In the genomic region with DNA sequence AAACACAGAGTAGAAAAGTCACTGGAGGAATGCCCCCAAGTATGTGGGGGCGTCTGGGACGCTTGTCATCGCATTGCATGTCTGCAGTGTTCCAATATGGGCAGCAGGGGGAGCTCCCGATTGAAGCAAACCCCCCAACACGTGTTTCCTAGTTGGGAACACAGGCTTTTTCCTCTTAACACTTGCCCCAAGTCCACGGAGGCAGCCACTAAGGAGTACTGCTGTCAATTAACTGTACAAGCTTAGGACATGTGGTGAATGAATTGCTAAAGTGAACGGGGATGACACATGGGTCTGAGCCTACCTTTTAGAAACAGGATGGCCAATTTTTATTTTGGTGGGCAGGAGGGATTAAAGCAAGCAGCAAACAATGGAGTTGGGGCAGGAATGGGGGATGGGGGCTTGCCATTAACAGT, we compare ENCODE assay signal across 1 cellular context.
A peak's percentile ranks its signal among the peaks of the same experiment; 100 is the strongest.
TF ChIP-seq lines count a peak whose summit lies in the region.

No MANE protein-coding gene starts in this region.

TF ChIP-seq in K562, 482 proteins besides CTCF, POLR2A, EP300 and RAD21 (continued from another document):
- TF ChIP-seq, protein P1, sequence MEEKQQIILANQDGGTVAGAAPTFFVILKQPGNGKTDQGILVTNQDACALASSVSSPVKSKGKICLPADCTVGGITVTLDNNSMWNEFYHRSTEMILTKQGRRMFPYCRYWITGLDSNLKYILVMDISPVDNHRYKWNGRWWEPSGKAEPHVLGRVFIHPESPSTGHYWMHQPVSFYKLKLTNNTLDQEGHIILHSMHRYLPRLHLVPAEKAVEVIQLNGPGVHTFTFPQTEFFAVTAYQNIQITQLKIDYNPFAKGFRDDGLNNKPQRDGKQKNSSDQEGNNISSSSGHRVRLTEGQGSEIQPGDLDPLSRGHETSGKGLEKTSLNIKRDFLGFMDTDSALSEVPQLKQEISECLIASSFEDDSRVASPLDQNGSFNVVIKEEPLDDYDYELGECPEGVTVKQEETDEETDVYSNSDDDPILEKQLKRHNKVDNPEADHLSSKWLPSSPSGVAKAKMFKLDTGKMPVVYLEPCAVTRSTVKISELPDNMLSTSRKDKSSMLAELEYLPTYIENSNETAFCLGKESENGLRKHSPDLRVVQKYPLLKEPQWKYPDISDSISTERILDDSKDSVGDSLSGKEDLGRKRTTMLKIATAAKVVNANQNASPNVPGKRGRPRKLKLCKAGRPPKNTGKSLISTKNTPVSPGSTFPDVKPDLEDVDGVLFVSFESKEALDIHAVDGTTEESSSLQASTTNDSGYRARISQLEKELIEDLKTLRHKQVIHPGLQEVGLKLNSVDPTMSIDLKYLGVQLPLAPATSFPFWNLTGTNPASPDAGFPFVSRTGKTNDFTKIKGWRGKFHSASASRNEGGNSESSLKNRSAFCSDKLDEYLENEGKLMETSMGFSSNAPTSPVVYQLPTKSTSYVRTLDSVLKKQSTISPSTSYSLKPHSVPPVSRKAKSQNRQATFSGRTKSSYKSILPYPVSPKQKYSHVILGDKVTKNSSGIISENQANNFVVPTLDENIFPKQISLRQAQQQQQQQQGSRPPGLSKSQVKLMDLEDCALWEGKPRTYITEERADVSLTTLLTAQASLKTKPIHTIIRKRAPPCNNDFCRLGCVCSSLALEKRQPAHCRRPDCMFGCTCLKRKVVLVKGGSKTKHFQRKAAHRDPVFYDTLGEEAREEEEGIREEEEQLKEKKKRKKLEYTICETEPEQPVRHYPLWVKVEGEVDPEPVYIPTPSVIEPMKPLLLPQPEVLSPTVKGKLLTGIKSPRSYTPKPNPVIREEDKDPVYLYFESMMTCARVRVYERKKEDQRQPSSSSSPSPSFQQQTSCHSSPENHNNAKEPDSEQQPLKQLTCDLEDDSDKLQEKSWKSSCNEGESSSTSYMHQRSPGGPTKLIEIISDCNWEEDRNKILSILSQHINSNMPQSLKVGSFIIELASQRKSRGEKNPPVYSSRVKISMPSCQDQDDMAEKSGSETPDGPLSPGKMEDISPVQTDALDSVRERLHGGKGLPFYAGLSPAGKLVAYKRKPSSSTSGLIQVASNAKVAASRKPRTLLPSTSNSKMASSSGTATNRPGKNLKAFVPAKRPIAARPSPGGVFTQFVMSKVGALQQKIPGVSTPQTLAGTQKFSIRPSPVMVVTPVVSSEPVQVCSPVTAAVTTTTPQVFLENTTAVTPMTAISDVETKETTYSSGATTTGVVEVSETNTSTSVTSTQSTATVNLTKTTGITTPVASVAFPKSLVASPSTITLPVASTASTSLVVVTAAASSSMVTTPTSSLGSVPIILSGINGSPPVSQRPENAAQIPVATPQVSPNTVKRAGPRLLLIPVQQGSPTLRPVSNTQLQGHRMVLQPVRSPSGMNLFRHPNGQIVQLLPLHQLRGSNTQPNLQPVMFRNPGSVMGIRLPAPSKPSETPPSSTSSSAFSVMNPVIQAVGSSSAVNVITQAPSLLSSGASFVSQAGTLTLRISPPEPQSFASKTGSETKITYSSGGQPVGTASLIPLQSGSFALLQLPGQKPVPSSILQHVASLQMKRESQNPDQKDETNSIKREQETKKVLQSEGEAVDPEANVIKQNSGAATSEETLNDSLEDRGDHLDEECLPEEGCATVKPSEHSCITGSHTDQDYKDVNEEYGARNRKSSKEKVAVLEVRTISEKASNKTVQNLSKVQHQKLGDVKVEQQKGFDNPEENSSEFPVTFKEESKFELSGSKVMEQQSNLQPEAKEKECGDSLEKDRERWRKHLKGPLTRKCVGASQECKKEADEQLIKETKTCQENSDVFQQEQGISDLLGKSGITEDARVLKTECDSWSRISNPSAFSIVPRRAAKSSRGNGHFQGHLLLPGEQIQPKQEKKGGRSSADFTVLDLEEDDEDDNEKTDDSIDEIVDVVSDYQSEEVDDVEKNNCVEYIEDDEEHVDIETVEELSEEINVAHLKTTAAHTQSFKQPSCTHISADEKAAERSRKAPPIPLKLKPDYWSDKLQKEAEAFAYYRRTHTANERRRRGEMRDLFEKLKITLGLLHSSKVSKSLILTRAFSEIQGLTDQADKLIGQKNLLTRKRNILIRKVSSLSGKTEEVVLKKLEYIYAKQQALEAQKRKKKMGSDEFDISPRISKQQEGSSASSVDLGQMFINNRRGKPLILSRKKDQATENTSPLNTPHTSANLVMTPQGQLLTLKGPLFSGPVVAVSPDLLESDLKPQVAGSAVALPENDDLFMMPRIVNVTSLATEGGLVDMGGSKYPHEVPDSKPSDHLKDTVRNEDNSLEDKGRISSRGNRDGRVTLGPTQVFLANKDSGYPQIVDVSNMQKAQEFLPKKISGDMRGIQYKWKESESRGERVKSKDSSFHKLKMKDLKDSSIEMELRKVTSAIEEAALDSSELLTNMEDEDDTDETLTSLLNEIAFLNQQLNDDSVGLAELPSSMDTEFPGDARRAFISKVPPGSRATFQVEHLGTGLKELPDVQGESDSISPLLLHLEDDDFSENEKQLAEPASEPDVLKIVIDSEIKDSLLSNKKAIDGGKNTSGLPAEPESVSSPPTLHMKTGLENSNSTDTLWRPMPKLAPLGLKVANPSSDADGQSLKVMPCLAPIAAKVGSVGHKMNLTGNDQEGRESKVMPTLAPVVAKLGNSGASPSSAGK (IDR thresholded peaks at IDR 0.05): peak; percentile 17; the same call in 1 of the 2 replicates
- TF ChIP-seq SRSF3 (IDR thresholded peaks at IDR 0.05; ENCODE audit: insufficient read depth, low read length) (no peak), KHSRP (IDR thresholded peaks at IDR 0.05) (no peak), EP400 (IDR thresholded peaks at IDR 0.05) (no peak), L3MBTL2 (IDR thresholded peaks at IDR 0.05) (0 out of 2 replicates have a peak, but pooled peaks have one; percentile 17), RBM25 (IDR thresholded peaks at IDR 0.05; ENCODE audit: low read depth, low read length, severe bottlenecking) (no peak), ZNF766 (CRISPR knock-in tag; conservative IDR thresholded peaks at IDR 0.05) (no peak), EGR1 (conservative IDR thresholded peaks at IDR 0.05) (peak; percentile 40; the same call in 1 of the 2 replicates), U2AF1 (optimal IDR thresholded peaks at IDR 0.05; ENCODE audit: low read depth, low read length) (no peak), SMAD2 (IDR thresholded peaks at IDR 0.05; ENCODE audit: low read depth, low read length) (no peak), CBX8 (IDR thresholded peaks at IDR 0.05; ENCODE audit: borderline replicate concordance, extremely low read depth, low read depth, low read length, poor library complexity, severe bottlenecking) (no peak), ATF7 (IDR thresholded peaks at IDR 0.05) (no peak), PYGO2 (tag; IDR thresholded peaks at IDR 0.05) (no peak), KDM1A (IDR thresholded peaks at IDR 0.05) (no peak), RNF2 (IDR thresholded peaks at IDR 0.05) (no peak)
- TF ChIP-seq, protein P2, sequence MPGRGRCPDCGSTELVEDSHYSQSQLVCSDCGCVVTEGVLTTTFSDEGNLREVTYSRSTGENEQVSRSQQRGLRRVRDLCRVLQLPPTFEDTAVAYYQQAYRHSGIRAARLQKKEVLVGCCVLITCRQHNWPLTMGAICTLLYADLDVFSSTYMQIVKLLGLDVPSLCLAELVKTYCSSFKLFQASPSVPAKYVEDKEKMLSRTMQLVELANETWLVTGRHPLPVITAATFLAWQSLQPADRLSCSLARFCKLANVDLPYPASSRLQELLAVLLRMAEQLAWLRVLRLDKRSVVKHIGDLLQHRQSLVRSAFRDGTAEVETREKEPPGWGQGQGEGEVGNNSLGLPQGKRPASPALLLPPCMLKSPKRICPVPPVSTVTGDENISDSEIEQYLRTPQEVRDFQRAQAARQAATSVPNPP (IDR thresholded peaks at IDR 0.05; ENCODE audit: borderline replicate concordance, insufficient read depth, insufficient read length): no peak
- TF ChIP-seq, protein P3, sequence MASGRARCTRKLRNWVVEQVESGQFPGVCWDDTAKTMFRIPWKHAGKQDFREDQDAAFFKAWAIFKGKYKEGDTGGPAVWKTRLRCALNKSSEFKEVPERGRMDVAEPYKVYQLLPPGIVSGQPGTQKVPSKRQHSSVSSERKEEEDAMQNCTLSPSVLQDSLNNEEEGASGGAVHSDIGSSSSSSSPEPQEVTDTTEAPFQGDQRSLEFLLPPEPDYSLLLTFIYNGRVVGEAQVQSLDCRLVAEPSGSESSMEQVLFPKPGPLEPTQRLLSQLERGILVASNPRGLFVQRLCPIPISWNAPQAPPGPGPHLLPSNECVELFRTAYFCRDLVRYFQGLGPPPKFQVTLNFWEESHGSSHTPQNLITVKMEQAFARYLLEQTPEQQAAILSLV (tag; IDR thresholded peaks at IDR 0.05): no peak
- TF ChIP-seq, protein P4, sequence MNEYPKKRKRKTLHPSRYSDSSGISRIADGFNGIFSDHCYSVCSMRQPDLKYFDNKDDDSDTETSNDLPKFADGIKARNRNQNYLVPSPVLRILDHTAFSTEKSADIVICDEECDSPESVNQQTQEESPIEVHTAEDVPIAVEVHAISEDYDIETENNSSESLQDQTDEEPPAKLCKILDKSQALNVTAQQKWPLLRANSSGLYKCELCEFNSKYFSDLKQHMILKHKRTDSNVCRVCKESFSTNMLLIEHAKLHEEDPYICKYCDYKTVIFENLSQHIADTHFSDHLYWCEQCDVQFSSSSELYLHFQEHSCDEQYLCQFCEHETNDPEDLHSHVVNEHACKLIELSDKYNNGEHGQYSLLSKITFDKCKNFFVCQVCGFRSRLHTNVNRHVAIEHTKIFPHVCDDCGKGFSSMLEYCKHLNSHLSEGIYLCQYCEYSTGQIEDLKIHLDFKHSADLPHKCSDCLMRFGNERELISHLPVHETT (CRISPR knock-in tag; conservative IDR thresholded peaks at IDR 0.05 in 1 of 2, IDR thresholded peaks at IDR 0.05 in 1 of 2): no peak
- TF ChIP-seq, protein P5, sequence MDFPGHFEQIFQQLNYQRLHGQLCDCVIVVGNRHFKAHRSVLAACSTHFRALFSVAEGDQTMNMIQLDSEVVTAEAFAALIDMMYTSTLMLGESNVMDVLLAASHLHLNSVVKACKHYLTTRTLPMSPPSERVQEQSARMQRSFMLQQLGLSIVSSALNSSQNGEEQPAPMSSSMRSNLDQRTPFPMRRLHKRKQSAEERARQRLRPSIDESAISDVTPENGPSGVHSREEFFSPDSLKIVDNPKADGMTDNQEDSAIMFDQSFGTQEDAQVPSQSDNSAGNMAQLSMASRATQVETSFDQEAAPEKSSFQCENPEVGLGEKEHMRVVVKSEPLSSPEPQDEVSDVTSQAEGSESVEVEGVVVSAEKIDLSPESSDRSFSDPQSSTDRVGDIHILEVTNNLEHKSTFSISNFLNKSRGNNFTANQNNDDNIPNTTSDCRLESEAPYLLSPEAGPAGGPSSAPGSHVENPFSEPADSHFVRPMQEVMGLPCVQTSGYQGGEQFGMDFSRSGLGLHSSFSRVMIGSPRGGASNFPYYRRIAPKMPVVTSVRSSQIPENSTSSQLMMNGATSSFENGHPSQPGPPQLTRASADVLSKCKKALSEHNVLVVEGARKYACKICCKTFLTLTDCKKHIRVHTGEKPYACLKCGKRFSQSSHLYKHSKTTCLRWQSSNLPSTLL (IDR thresholded peaks at IDR 0.05): no peak
- TF ChIP-seq, protein P6, sequence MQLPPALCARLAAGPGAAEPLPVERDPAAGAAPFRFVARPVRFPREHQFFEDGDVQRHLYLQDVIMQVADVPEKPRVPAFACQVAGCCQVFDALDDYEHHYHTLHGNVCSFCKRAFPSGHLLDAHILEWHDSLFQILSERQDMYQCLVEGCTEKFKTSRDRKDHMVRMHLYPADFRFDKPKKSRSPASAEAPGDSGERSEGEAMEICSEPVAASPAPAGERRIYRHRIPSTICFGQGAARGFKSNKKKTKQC (CRISPR knock-in tag; IDR thresholded peaks at IDR 0.05): no peak
